30 cellular contexts compared by ENCODE assay signal in genomic region chr17:30352247-30352814, GRCh38. TPM values are rescaled to one million over a fixed set of nuclear protein-coding genes. Genes with fewer than 3 reads are reported as not detected.
DNase-seq lines count a peak whose midpoint lies in the region; ATAC-seq, FAIRE-seq and TF ChIP-seq lines count a peak whose summit lies in the region.
"Had no signal": no experiment of that assay in that cellular context is flagged by ENCODE, and none has a peak within 500 bp of the region (broad histone marks: within the 10 kb centered on the region; RNA-seq: fewer than 3 reads in every experiment).

No MANE protein-coding gene starts in this region.

- TF ChIP-seq POLR2A in GM12892 (IDR thresholded peaks at IDR 0.05; ENCODE audit: low read depth, low read length) = no peak

- H3K36me3 ChIP-seq in CD8-positive, alpha-beta T cell (ENCODE audit: insufficient read depth, low read length) = no peaks in the 10 kb centered on the region
- H3K36me3 ChIP-seq in WERI-Rb-1 = no peaks in the 10 kb centered on the region
- H3K36me3 ChIP-seq: breast epithelium, heart right ventricle, thyroid gland had no signal

- CTCF ChIA-PET in CD8-positive, alpha-beta T cell (lab: Charles Lee) = no interaction called here

- H3K4me1 ChIP-seq in CD8-positive, alpha-beta T cell (ENCODE audit: insufficient read depth, low read length) = no peaks in the 10 kb centered on the region
- H3K4me1 ChIP-seq: breast epithelium, thyroid gland had no signal

- ATAC-seq in stimulated activated effector memory CD8-positive, alpha-beta T cell treated with anti-CD3 and anti-CD28 coated beads, Interleukin-12 subunit alpha, Interleukin-12 subunit beta, amount 100 ng/mL, for 72 hours = peak; percentile 50
- ATAC-seq in CD8-positive, alpha-beta T cell = no peak
- ATAC-seq: heart right ventricle; left colon; stimulated activated memory B cell treated with anti-CD40 and anti-IgM and Interleukin-4, amounts not matched to agents 10 μg/mL and 1 μg/mL and 100 μg/mL, for 72 hours had no signal

- POLR2A ChIA-PET in CD8-positive, alpha-beta T cell (lab: Charles Lee) = interaction anchor here (1.0 kb wide), 1 partner anchor 32 kb away, joined by 3 read pairs; no protein-coding TSS in a partner anchor

- peak; percentile 69 for FAIRE-seq in GM12892 (lab: Jason Lieb, UNC)
- FAIRE-seq: TTC549 had no signal

- no peaks in the 10 kb centered on the region for H3K27me3 ChIP-seq in CD8-positive, alpha-beta T cell (ENCODE audit: insufficient read depth, low read length)
- H3K27me3 ChIP-seq in WERI-Rb-1 (ENCODE audit: insufficient read depth, low read depth, severe bottlenecking) = no peaks in the 10 kb centered on the region
- H3K27me3 ChIP-seq: breast epithelium, heart right ventricle, thyroid gland had no signal

- H3K4me3 ChIP-seq in CD8-positive, alpha-beta T cell (ENCODE audit: low read depth, low read length) = no peak overlapping the region
- H3K4me3 ChIP-seq in WERI-Rb-1 (ENCODE audit: low read depth, low read length) = no peak overlapping the region
- H3K4me3 ChIP-seq: breast epithelium, heart right ventricle, smooth muscle cell, thyroid gland had no signal

- no peaks in the 10 kb centered on the region for H3K9me3 ChIP-seq in CD8-positive, alpha-beta T cell (ENCODE audit: low read length)
- no peaks in the 10 kb centered on the region for H3K9me3 ChIP-seq in WERI-Rb-1 (ENCODE audit: severe bottlenecking)
- H3K9me3 ChIP-seq: breast epithelium, heart right ventricle, thyroid gland had no signal

- no peak overlapping the region for H3K27ac ChIP-seq in CD8-positive, alpha-beta T cell (ENCODE audit: low read depth, low read length)
- no peak overlapping the region for H3K27ac ChIP-seq in WERI-Rb-1
- H3K27ac ChIP-seq: breast epithelium, epithelial cell of prostate, thyroid gland had no signal

- peaks cover 12% of the 10 kb centered on the region for H3K4me1 Mint-ChIP-seq in stimulated activated effector memory CD8-positive, alpha-beta T cell treated with anti-CD3 and anti-CD28 coated beads, Interleukin-12 subunit alpha, Interleukin-12 subunit beta, amount 100 ng/mL, for 72 hours
- H3K4me1 Mint-ChIP-seq in CD8-positive, alpha-beta T cell (ENCODE audit: low read depth) = no peaks in the 10 kb centered on the region
- H3K4me1 Mint-ChIP-seq: stimulated activated memory B cell treated with anti-CD40 and anti-IgM and Interleukin-4, amounts not matched to agents 10 μg/mL and 1 μg/mL and 100 μg/mL, for 72 hours had no signal

- DNase-seq in GM12892 (ENCODE audit: insufficient read length) = no peak
- peak; percentile 11 for DNase-seq in M059J (ENCODE audit: low read depth)
- peak; percentile 39 for DNase-seq in glomerular visceral epithelial cell (ENCODE audit: extremely low spot score)
- DNase-seq in stimulated activated effector memory CD8-positive, alpha-beta T cell treated with anti-CD3 and anti-CD28 coated beads, Interleukin-12 subunit alpha, Interleukin-12 subunit beta, amount 100 ng/mL, for 72 hours (ENCODE audit: low spot score in 2 of 2) = no peak
- no peak for DNase-seq in CD8-positive, alpha-beta T cell
- DNase-seq in foreskin melanocyte = no peak
- no peak for DNase-seq in WERI-Rb-1
- DNase-seq: activated CD4-positive, alpha-beta memory T cell treated with anti-CD3 and anti-CD28 coated beads, Interleukin-2, amount 10 ng/mL, durations not matched to agents 7 days and 5 days; activated CD4-positive, CD25-positive, alpha-beta regulatory T cell treated with anti-CD3 and anti-CD28 coated beads, Interleukin-2, amount 50 U/mL, for 72 hours; activated naive CD4-positive, alpha-beta T cell; activated T-cell treated with anti-CD3 and anti-CD28 coated beads, Interleukin-2, amount 50 U/mL, for 24 hours; amygdala; DMS 273 treated with DMSO at 0.1 percent for 48 hours; effector CD4-positive, alpha-beta T cell; H7; heart right ventricle; Karpas-422; left colon; mesenchymal stem cell; NCI-H1105 treated with DMSO at 0.1 percent for 48 hours; NCI-H2081; NCI-H82; thyroid gland had no signal

- no peak overlapping the region for H3K4me3 Mint-ChIP-seq in stimulated activated effector memory CD8-positive, alpha-beta T cell treated with anti-CD3 and anti-CD28 coated beads, Interleukin-12 subunit alpha, Interleukin-12 subunit beta, amount 100 ng/mL, for 72 hours
- no peak overlapping the region for H3K4me3 Mint-ChIP-seq in CD8-positive, alpha-beta T cell
- H3K4me3 Mint-ChIP-seq: activated CD4-positive, alpha-beta memory T cell treated with anti-CD3 and anti-CD28 coated beads, Interleukin-2, amount 10 ng/mL, durations not matched to agents 7 days and 5 days; activated T-cell treated with anti-CD3 and anti-CD28 coated beads, Interleukin-2, amount 50 U/mL, for 24 hours; stimulated activated memory B cell treated with anti-CD40 and anti-IgM and Interleukin-4, amounts not matched to agents 10 μg/mL and 1 μg/mL and 100 μg/mL, for 72 hours had no signal

- H3K27me3 Mint-ChIP-seq in CD8-positive, alpha-beta T cell (ENCODE audit: low read depth) = no peaks in the 10 kb centered on the region
- H3K27me3 Mint-ChIP-seq: activated T-cell treated with anti-CD3 and anti-CD28 coated beads, Interleukin-2, amount 50 U/mL, for 24 hours had no signal

- H3K36me3 Mint-ChIP-seq in stimulated activated effector memory CD8-positive, alpha-beta T cell treated with anti-CD3 and anti-CD28 coated beads, Interleukin-12 subunit alpha, Interleukin-12 subunit beta, amount 100 ng/mL, for 72 hours = no peaks in the 10 kb centered on the region
- no peaks in the 10 kb centered on the region for H3K36me3 Mint-ChIP-seq in CD8-positive, alpha-beta T cell
- H3K36me3 Mint-ChIP-seq: stimulated activated memory B cell treated with anti-CD40 and anti-IgM and Interleukin-4, amounts not matched to agents 10 μg/mL and 1 μg/mL and 100 μg/mL, for 72 hours had no signal

- no peaks in the 10 kb centered on the region for H3K9me3 Mint-ChIP-seq in stimulated activated effector memory CD8-positive, alpha-beta T cell treated with anti-CD3 and anti-CD28 coated beads, Interleukin-12 subunit alpha, Interleukin-12 subunit beta, amount 100 ng/mL, for 72 hours
- H3K9me3 Mint-ChIP-seq in CD8-positive, alpha-beta T cell = no peaks in the 10 kb centered on the region
- H3K9me3 Mint-ChIP-seq: activated CD4-positive, alpha-beta memory T cell treated with anti-CD3 and anti-CD28 coated beads, Interleukin-2, amount 10 ng/mL, durations not matched to agents 7 days and 5 days; activated T-cell treated with anti-CD3 and anti-CD28 coated beads, Interleukin-2, amount 50 U/mL, for 24 hours; stimulated activated memory B cell treated with anti-CD40 and anti-IgM and Interleukin-4, amounts not matched to agents 10 μg/mL and 1 μg/mL and 100 μg/mL, for 72 hours had no signal

- intact Hi-C loops in CD8-positive, alpha-beta T cell (cut with DNase I, micrococcal nuclease) = no loop called here

- no peak for TF ChIP-seq CTCF in CD8-positive, alpha-beta T cell (IDR thresholded peaks at IDR 0.05)
- TF ChIP-seq CTCF in WERI-Rb-1 (IDR thresholded peaks at IDR 0.05; ENCODE audit: low read depth, low read length) = no peak

- no peak overlapping the region for H3K27ac Mint-ChIP-seq in stimulated activated effector memory CD8-positive, alpha-beta T cell treated with anti-CD3 and anti-CD28 coated beads, Interleukin-12 subunit alpha, Interleukin-12 subunit beta, amount 100 ng/mL, for 72 hours
- no peak overlapping the region for H3K27ac Mint-ChIP-seq in CD8-positive, alpha-beta T cell
- H3K27ac Mint-ChIP-seq: activated CD4-positive, alpha-beta memory T cell treated with anti-CD3 and anti-CD28 coated beads, Interleukin-2, amount 10 ng/mL, durations not matched to agents 7 days and 5 days; activated T-cell treated with anti-CD3 and anti-CD28 coated beads, Interleukin-2, amount 50 U/mL, for 24 hours; stimulated activated memory B cell treated with anti-CD40 and anti-IgM and Interleukin-4, amounts not matched to agents 10 μg/mL and 1 μg/mL and 100 μg/mL, for 72 hours had no signal

RNA-seq across cellular contexts. Expression of gene TMIGD1, which starts 18.5 kb away (rescaled TPM):
- polyA plus RNA-seq in GM12892 (2012; ENCODE audit: missing spikeins) = not detected
- not detected in 2 replicates for total RNA-seq in M059J (2014; rRNA removed; shearing (Covaris generic))
- not detected for total RNA-seq in CD8-positive, alpha-beta T cell
- total RNA-seq: activated CD4-positive, alpha-beta memory T cell treated with anti-CD3 and anti-CD28 coated beads, Interleukin-2, amount 10 ng/mL, durations not matched to agents 7 days and 5 days; H7; heart right ventricle; myocyte; omental fat pad; smooth muscle cell; thyroid gland had no signal
- polyA plus RNA-seq: heart right ventricle, smooth muscle cell had no signal

RNA-seq across cellular contexts. Expression of gene CPD, which starts 26.4 kb away (rescaled TPM):
- polyA plus RNA-seq in GM12892 (2012; ENCODE audit: missing spikeins) = 4.4 TPM
- total RNA-seq in M059J (2014; rRNA removed; shearing (Covaris generic)) = 29.6 and 52.3 TPM in 2 replicates
- total RNA-seq in CD8-positive, alpha-beta T cell = 10 to 100 TPM; 40.9 to 42.1 TPM

Comparison
In these comparisons a context has a peak if more than half of its experiments do, and no peak if none do; other contexts are left out.
1. DNase-seq: peak in M059J (single experiment) and glomerular visceral epithelial cell (single experiment); none in GM12892 (single experiment), stimulated activated effector memory CD8-positive, alpha-beta T cell treated with anti-CD3 and anti-CD28 coated beads, Interleukin-12 subunit alpha, Interleukin-12 subunit beta, amount 100 ng/mL, for 72 hours (0 of 2), CD8-positive, alpha-beta T cell (0 of 7), foreskin melanocyte (single experiment) and WERI-Rb-1 (single experiment).